In the genomic region with DNA sequence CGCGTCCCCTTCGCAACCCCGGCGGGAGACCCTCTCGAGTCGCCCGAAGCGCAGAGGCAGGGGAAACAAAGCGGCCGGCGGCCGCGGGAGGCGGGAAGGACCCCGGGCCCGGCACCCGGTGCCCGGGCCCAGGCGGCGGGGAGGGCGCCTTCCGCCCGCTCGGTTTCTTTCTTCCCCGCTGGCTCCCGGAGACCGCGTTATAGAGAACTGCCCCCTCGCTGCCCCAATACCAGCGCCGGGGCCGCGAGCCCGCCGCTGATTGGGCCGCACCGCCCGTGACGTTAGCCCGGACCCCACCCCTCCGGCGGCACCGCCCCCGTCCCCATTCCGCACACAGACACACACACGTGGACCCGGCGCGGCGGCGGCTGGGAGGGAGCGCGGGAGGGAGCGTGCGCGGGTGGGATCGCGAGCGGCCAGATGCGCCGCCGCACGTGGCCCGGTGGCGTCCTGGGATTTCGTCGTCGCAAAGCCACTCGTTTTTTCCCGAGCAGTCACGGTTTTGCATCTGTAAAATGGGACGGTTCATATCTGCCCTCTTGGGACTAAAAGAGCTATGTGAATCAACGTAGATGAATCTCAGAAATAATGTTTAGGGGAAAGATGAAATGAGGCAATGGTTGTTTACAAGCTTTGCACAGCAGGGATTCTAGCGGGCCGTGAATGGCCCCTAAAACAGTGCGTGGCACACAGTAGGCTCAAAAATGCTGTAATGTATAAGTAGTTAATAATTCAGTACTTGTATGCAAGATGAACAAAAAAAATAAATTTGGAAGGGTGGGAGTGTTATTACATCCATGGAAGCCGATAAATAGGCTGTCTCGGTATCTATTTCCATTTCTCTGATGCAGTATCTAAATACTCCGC, we compare ENCODE assay signal across 1 cellular context.
TF ChIP-seq lines count a peak whose summit lies in the region.

A gene (minus strand): TSS at position 209 of the 867 bp plus-strand sequence. CDS start 462 bp downstream, outside the sequence.

TF ChIP-seq in K562, 482 proteins besides CTCF, POLR2A, EP300 and RAD21 (continued from another document):
- TF ChIP-seq SRSF1 (IDR thresholded peaks at IDR 0.05; ENCODE audit: low read depth, low read length) (no peak), SIX5 (IDR thresholded peaks at IDR 0.05; ENCODE audit: borderline replicate concordance in 1 of 2, insufficient read depth in 1 of 2, low read depth in 1 of 2, low read length in 2 of 2) (no peak), ZNF133 (CRISPR knock-in tag; IDR thresholded peaks at IDR 0.05) (no peak), COPS2 (conservative IDR thresholded peaks at IDR 0.05) (no peak), NCOA4 (IDR thresholded peaks at IDR 0.05; ENCODE audit: partially characterized antibody) (no peak)
